ENCODE assay signal across 8 cellular contexts in the genomic region with DNA sequence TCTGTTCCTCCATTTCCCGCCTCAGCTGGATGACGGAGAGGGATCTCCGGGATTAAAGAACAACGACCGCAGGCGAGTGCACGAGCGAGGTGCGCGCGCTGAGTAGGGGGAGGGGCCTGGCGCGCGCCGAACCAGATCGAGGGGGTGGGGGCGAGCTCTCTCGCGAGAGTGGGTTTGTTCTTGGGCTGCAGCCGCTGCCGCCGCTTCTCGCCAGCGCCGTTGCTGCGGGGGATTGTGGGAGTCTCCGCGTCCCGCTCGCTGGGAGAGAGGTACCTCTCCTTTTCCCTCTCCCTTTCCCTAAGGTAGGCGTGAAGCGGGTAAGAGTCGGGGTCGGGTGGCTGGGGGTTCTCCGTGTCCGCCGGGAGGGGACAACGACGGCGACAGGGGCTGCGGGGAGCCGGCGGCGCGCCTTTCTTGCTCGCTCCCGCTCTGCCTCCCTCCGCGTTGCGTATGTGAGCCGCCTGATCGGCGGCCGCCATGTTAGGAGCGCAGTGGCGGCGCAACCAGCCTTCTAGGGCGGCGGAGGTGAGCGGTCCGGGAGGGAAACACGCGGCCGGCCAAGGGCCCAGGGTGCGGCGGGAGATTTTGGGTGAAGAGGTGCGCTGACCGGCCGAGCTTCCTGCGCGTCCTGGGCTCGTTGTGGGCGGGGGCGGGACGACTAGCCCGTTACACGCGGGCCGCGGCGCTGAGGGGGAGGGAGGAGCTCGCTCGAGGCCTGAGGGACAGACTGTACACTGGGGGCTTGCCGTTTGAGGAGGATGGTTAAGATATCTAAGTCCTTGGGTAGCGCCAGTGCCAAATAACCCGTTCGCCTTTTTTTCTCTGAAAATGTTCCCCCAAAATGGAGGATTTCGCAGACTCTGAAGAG. TPM values are rescaled to one million over a fixed set of nuclear protein-coding genes. Genes with fewer than 3 reads are reported as not detected.
DNase-seq lines count a peak whose midpoint lies in the region; ATAC-seq, FAIRE-seq and TF ChIP-seq lines count a peak whose summit lies in the region.

A gene with protein sequence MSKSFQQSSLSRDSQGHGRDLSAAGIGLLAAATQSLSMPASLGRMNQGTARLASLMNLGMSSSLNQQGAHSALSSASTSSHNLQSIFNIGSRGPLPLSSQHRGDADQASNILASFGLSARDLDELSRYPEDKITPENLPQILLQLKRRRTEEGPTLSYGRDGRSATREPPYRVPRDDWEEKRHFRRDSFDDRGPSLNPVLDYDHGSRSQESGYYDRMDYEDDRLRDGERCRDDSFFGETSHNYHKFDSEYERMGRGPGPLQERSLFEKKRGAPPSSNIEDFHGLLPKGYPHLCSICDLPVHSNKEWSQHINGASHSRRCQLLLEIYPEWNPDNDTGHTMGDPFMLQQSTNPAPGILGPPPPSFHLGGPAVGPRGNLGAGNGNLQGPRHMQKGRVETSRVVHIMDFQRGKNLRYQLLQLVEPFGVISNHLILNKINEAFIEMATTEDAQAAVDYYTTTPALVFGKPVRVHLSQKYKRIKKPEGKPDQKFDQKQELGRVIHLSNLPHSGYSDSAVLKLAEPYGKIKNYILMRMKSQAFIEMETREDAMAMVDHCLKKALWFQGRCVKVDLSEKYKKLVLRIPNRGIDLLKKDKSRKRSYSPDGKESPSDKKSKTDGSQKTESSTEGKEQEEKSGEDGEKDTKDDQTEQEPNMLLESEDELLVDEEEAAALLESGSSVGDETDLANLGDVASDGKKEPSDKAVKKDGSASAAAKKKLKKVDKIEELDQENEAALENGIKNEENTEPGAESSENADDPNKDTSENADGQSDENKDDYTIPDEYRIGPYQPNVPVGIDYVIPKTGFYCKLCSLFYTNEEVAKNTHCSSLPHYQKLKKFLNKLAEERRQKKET (plus strand): TSS at position 237 of the 868 bp plus-strand sequence. CDS start 13,676 bp downstream, outside the sequence.

- no peaks in the 10 kb centered on the region for H3K9me3 ChIP-seq in BLaER1 treated with 17β-estradiol and CSF1 and Interleukin-3, amounts not matched to agents 10 nM and 100 nM (replicated peaks in 1 of 11)
- no peaks in the 10 kb centered on the region for H3K9me3 ChIP-seq in HepG2 (ENCODE audit: low read length)

- intact Hi-C loops in HepG2 (cut with micrococcal nuclease; ENCODE audit: unreplicated experiment): no loop called here

- peak; percentile 90 to 98 for TF ChIP-seq POLR2A in HepG2 (IDR thresholded peaks at IDR 0.05; ENCODE audit: insufficient read depth in 1 of 2, low read depth in 2 of 2, low read length in 2 of 2)

- H3K9ac ChIP-seq in BLaER1 treated with 17β-estradiol and CSF1 and Interleukin-3, amounts not matched to agents 10 nM and 100 nM: peak within 1 kb of the TSS; percentile 98 to 100 (median 100)
- peak within 1 kb of the TSS; percentile 99 for H3K9ac ChIP-seq in HepG2 (ENCODE audit: insufficient read depth, low read depth, low read length)

- peak; percentile 97 for DNase-seq in NCI-H774 (lab: John Stamatoyannopoulos, UW)
- DNase-seq in activated CD4-positive, alpha-beta T cell treated with anti-CD3 and anti-CD28 coated beads, Interleukin-2, amount 50 U/mL, for 4 hours: peak; percentile 91
- DNase-seq in dermis blood vessel endothelial cell: peak; percentile 98
- DNase-seq in HepG2 (ENCODE audit: low spot score): peak; percentile 89
- peak; percentile 94 for DNase-seq in stimulated activated CD4-positive, alpha-beta T cell treated with anti-CD3 and anti-CD28 coated beads, Interleukin-4, amount 100 ng/mL, for 1 hour

- peak within 1 kb of the TSS; percentile 97 to 100 (median 100) for H3K27ac ChIP-seq in BLaER1 treated with 17β-estradiol and CSF1 and Interleukin-3, amounts not matched to agents 10 nM and 100 nM
- peak within 1 kb of the TSS; percentile 97 for H3K27ac ChIP-seq in HepG2 (ENCODE audit: extremely low read length, insufficient read depth, low read length)

- H4K20me1 ChIP-seq in BLaER1 treated with 17β-estradiol and CSF1 and Interleukin-3, amounts not matched to agents 10 nM and 100 nM: peaks cover 39 to 76% (median 46%) of the 10 kb centered on the region in 11 experiments
- H4K20me1 ChIP-seq in HepG2 (ENCODE audit: insufficient read depth, low read length): peaks cover 44% of the 10 kb centered on the region

- BruUV-seq in HepG2 (replicated peaks; lab: Mats Ljungman, UMichigan): TSS peak; percentile 90

- peaks cover 33 to 45% (median 37%) of the 10 kb centered on the region in 10 experiments for H3K4me1 ChIP-seq in BLaER1 treated with 17β-estradiol and CSF1 and Interleukin-3, amounts not matched to agents 10 nM and 100 nM
- H3K4me1 ChIP-seq in HepG2 (ENCODE audit: insufficient read depth, low read length): peaks cover 33% of the 10 kb centered on the region

- peaks cover 0 to 47% (median 35%) of the 10 kb centered on the region in 11 experiments; a peak in 16 of 22 replicates for H3K36me3 ChIP-seq in BLaER1 treated with 17β-estradiol and CSF1 and Interleukin-3, amounts not matched to agents 10 nM and 100 nM
- H3K36me3 ChIP-seq in HepG2 (replicated peaks in 1 of 2; ENCODE audit: control insufficient read depth in 1 of 2, insufficient read depth in 2 of 2, low read length in 2 of 2): no peaks in the 10 kb centered on the region

- TF ChIP-seq CTCF in HepG2 (CRISPR knock-in tag; IDR thresholded peaks at IDR 0.05): no peak

- FAIRE-seq in HepG2 (lab: Jason Lieb, UNC): no peak

- ATAC-seq in GM19372 (IDR thresholded peaks at IDR 0.05; ENCODE audit: low read depth, unreplicated experiment) (peak; percentile 60), HG03558 (IDR thresholded peaks at IDR 0.05; ENCODE audit: extremely low read depth, unreplicated experiment) (peak; percentile 66), HepG2 (peak; percentile 86)

- peaks cover 56% of the 10 kb centered on the region for H3K79me2 ChIP-seq in HepG2 (ENCODE audit: insufficient read depth, low read length)

- CTCF ChIA-PET in HepG2 (lab: Yijun Ruan, JAX; ENCODE audit: low intra/inter-chr PET ratio, low total read pairs): no interaction called here

- H3K4me2 ChIP-seq in BLaER1 treated with 17β-estradiol and CSF1 and Interleukin-3, amounts not matched to agents 10 nM and 100 nM: peak within 1 kb of the TSS; percentile 80 to 98 (median 88)
- peak within 1 kb of the TSS; percentile 93 for H3K4me2 ChIP-seq in HepG2 (ENCODE audit: low read depth, low read length)

- 2% methylated on average over 34 of the region's 88 CpGs for WGBS in HepG2 (ENCODE audit: low lambda C conversion rate)

- peak; percentile 17; the same call in 1 of the 2 replicates for TF ChIP-seq RAD21 in HepG2 (CRISPR knock-in tag; IDR thresholded peaks at IDR 0.05)

- no peaks in the 10 kb centered on the region for H3K27me3 ChIP-seq in BLaER1 treated with 17β-estradiol and CSF1 and Interleukin-3, amounts not matched to agents 10 nM and 100 nM
- H3K27me3 ChIP-seq in HepG2 (ENCODE audit: control insufficient read depth in 1 of 2, insufficient read depth in 2 of 2, low read length in 2 of 2): no peaks in the 10 kb centered on the region; a peak in 1 of 5 replicates

- no peak within 1 kb of the TSS for H2AFZ ChIP-seq in HepG2 (ENCODE audit: low read length)

- POLR2A ChIA-PET in HepG2 (lab: Yijun Ruan, JAX): interaction anchor here (0.6 to 2.6 kb wide), 21 partner anchors 8 to 718 kb away, joined by 3 to 51 read pairs (median 5); partner anchors contain the start of genes DNAJC18, HSPA9, PAIP2 and UBE2D2

- in situ Hi-C loops in HepG2 (cut with HindIII; ENCODE audit: extremely low pct_ligation_motif_present, low pct_unique_long_range_greater_than_20kb): no loop called here

- H3K4me3 ChIP-seq in BLaER1 treated with 17β-estradiol and CSF1 and Interleukin-3, amounts not matched to agents 10 nM and 100 nM: peak within 1 kb of the TSS; percentile 82 to 95 (median 88)
- peak within 1 kb of the TSS; percentile 92 to 99 (median 97) for H3K4me3 ChIP-seq in HepG2 (replicated peaks in 1 of 3; ENCODE audit: insufficient read depth in 1 of 3, low read depth in 2 of 3, low read length in 3 of 3)

- TF ChIP-seq EP300 in HepG2 (IDR thresholded peaks at IDR 0.05; ENCODE audit: low read depth in 2 of 2, low read length in 2 of 2) (0 out of 4 replicates have a peak, but pooled peaks of 1 of the 2 experiments have one; percentile 25), HepG2 (CRISPR knock-in tag; IDR thresholded peaks at IDR 0.05; ENCODE audit: borderline replicate concordance) (peak; percentile 32; the same call in 1 of the 2 replicates)

TF ChIP-seq in HepG2, 621 proteins besides CTCF, POLR2A, EP300 and RAD21 (continues in another document):
- peak; percentile 26; the same call in 1 of the 2 replicates for TF ChIP-seq ZNF724P (CRISPR knock-in tag; IDR thresholded peaks at IDR 0.05; ENCODE audit: borderline replicate concordance)

RNA-seq across cellular contexts. Expression of the gene that starts here (rescaled TPM):
- 301 and 445 TPM in 2 replicates for total RNA-seq in dermis blood vessel endothelial cell
- 341 and 484 TPM in 2 replicates for total RNA-seq in HepG2 (2016; rRNA removed; fragmentation: Illumina TruSeq; extraction: Trizol)
- 17.2 and 21.9 TPM in 2 replicates for total RNA-seq in HepG2 (2016; cell fraction: cytosol; rRNA removed; fragmentation: Illumina TruSeq; extraction: Trizol; ENCODE audit: low read depth)
- 343 and 482 TPM in 2 replicates for total RNA-seq in HepG2 (2016; cell fraction: insoluble cytoplasmic fraction; rRNA removed; fragmentation: Illumina TruSeq; extraction: Trizol)
- total RNA-seq in HepG2 (2016; cell fraction: membrane; rRNA removed; fragmentation: Illumina TruSeq; extraction: Trizol): 53.9 and 61.4 TPM in 2 replicates
- total RNA-seq in HepG2 (2016; cell fraction: nucleus; rRNA removed; fragmentation: Illumina TruSeq; extraction: Trizol): 279 and 286 TPM in 2 replicates
- polyA plus RNA-seq in HepG2 (2011; rRNA removed): 84.6 and 94.2 TPM in 2 replicates
- polyA plus RNA-seq in HepG2 (2011; cell fraction: cytosol; rRNA removed): 43.6 and 60.1 TPM in 2 replicates
- polyA plus RNA-seq in HepG2 (2011; cell fraction: nucleus; rRNA removed): 57.4 and 62.8 TPM in 2 replicates
- 171 and 221 TPM in 2 replicates for polyA plus RNA-seq in HepG2 (2012)
- 12.4 and 12.5 TPM in 2 replicates for polyA plus RNA-seq in HepG2 (2016; cell fraction: cytosol; fragmentation: Illumina TruSeq; extraction: Trizol; ENCODE audit: low read depth)
- polyA plus RNA-seq in HepG2 (2016; cell fraction: insoluble cytoplasmic fraction; fragmentation: Illumina TruSeq; extraction: Trizol; ENCODE audit: low read depth): 426 and 447 TPM in 2 replicates
- polyA plus RNA-seq in HepG2 (2016; cell fraction: membrane; fragmentation: Illumina TruSeq; extraction: Trizol; ENCODE audit: low read depth): 40.1 and 45.7 TPM in 2 replicates
- 274 and 295 TPM in 2 replicates for polyA plus RNA-seq in HepG2 (2016; cell fraction: nucleus; fragmentation: Illumina TruSeq; extraction: Trizol; ENCODE audit: insufficient read depth, low read depth)
- polyA minus RNA-seq in HepG2 (2011; rRNA and poly(A)+ RNA removed; ENCODE audit: low replicate concordance): 165 and 278 TPM in 2 replicates
- 117 and 119 TPM in 2 replicates for polyA minus RNA-seq in HepG2 (2011; cell fraction: cytosol; rRNA and poly(A)+ RNA removed)
- polyA minus RNA-seq in HepG2 (2011; cell fraction: nucleus; rRNA and poly(A)+ RNA removed): 253 and 268 TPM in 2 replicates

Comparison
In these comparisons a context has a peak if more than half of its experiments do, and no peak if none do; other contexts are left out.
1. Peak in every context shown above with its lines: DNase-seq, ATAC-seq, H3K4me3 ChIP-seq and H3K27ac ChIP-seq.